In genomic region chr19:3036119-3036794, GRCh38 we compare ENCODE assay signal across 8 cellular contexts. TPM values are rescaled to one million over a fixed set of nuclear protein-coding genes. Genes with fewer than 3 reads are reported as not detected.
DNase-seq lines count a peak whose midpoint lies in the region; ATAC-seq and TF ChIP-seq lines count a peak whose summit lies in the region.

No MANE protein-coding gene starts in this region.

- H3K4me2 ChIP-seq in OCI-LY3 (ENCODE audit: low read length), result peak overlapping the region; percentile 89

- no peaks in the 10 kb centered on the region for H3K9me3 ChIP-seq in OCI-LY3 (ENCODE audit: insufficient read depth, low read length)
- H3K9me3 ChIP-seq in mononuclear cell (ENCODE audit: low read depth, low read length), result no peaks in the 10 kb centered on the region

- TF ChIP-seq CTCF in OCI-LY3 (IDR thresholded peaks at IDR 0.05; ENCODE audit: low read depth, low read length) (no peak), epithelial cell of esophagus (IDR thresholded peaks at IDR 0.05; ENCODE audit: insufficient read depth, low read depth, low read length, missing control alignments) (no peak)

- H3K36me3 ChIP-seq in OCI-LY3 (replicated peaks; ENCODE audit: low read depth, low read length), result no peaks in the 10 kb centered on the region

- H3K9ac ChIP-seq in OCI-LY3 (ENCODE audit: low read length), result peak overlapping the region; percentile 80

- ATAC-seq in GM19397 (IDR thresholded peaks at IDR 0.05; ENCODE audit: unreplicated experiment), result peak; percentile 44

- H4K20me1 ChIP-seq in OCI-LY3 (ENCODE audit: insufficient read depth, low read length), result no peaks in the 10 kb centered on the region

- no peaks in the 10 kb centered on the region; the same call in 1 of the 2 replicates for H3K27me3 ChIP-seq in OCI-LY3 (ENCODE audit: low read depth, low read length)
- no peaks in the 10 kb centered on the region for H3K27me3 ChIP-seq in mononuclear cell (ENCODE audit: insufficient read depth, low read length)

- H3K4me3 ChIP-seq in OCI-LY3 (ENCODE audit: low read length) (peak overlapping the region; percentile 86), epithelial cell of esophagus (ENCODE audit: low read length) (peak overlapping the region; percentile 65), mononuclear cell (ENCODE audit: low read length) (peak overlapping the region; percentile 49)

- H2AFZ ChIP-seq in OCI-LY3 (ENCODE audit: low read depth, low read length), result peak overlapping the region; percentile 89

- peak; percentile 97 for DNase-seq in Ammon's horn (ENCODE audit: low spot score)
- DNase-seq in HuH-7 (ENCODE audit: low spot score), result peak; percentile 74
- peak; percentile 67 for DNase-seq in activated T-cell treated with anti-CD3 and anti-CD28 coated beads for 4 hours
- DNase-seq in epithelial cell of esophagus (ENCODE audit: low read depth), result peak; percentile 93
- peak; percentile 58 to 62 for DNase-seq in stimulated activated CD8-positive, alpha-beta memory T cell treated with anti-CD3 and anti-CD28 coated beads, Interleukin-2, amount 100 ng/mL, for 1 hour (ENCODE audit: low read depth in 2 of 2)

- H3K4me1 ChIP-seq in OCI-LY3 (ENCODE audit: low read length), result peaks cover 10% of the 10 kb centered on the region; the same call in 1 of the 2 replicates
- peaks cover 14% of the 10 kb centered on the region for H3K4me1 ChIP-seq in mononuclear cell (ENCODE audit: insufficient read depth, low read length)

- H3K79me2 ChIP-seq in OCI-LY3 (ENCODE audit: low read length), result no peaks in the 10 kb centered on the region

- H3K27ac ChIP-seq in OCI-LY3 (ENCODE audit: low read length), result peak overlapping the region; percentile 68

RNA-seq across cellular contexts. Expression of gene TLE2, which starts 7.2 kb away (rescaled TPM):
- 4.4 TPM for total RNA-seq in mononuclear cell

RNA-seq across cellular contexts. Expression of gene TLE5, which starts 26.0 kb away (rescaled TPM):
- total RNA-seq in mononuclear cell, result 551 TPM

RNA-seq across cellular contexts. Expression of gene GNA11, which starts 57.9 kb away (rescaled TPM):
- 1.3 TPM for total RNA-seq in mononuclear cell

RNA-seq across cellular contexts. Expression of gene TLE6, which starts 58.9 kb away (rescaled TPM):
- not detected for total RNA-seq in mononuclear cell

Comparison
In these comparisons a context has a peak if more than half of its experiments do, and no peak if none do; other contexts are left out.
1. Peak in every context shown above with its lines: DNase-seq, ATAC-seq, H3K4me3 ChIP-seq and H3K27ac ChIP-seq.